Comparison of ENCODE assay signal across 20 cellular contexts in the genomic region with DNA sequence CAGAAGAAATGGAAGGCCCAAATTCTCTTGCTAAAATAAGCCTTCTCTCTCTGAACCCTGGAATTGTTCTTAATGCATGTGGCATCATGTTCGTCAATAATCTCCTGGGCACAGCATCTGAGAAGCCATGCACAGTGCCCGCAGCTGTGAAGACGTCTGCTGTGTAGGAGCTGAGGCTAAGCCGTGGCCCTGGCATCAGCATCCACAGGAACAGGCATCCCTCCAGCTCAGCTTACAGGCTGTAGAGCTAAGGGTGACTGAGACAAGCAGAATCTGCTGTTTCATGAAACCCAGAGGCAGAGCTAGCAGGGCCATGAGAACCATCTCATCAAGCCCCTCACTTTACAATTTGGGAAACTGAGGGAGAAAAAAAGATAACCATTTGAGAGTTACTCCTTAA.
"Had no signal": no experiment of that assay in that cellular context is flagged by ENCODE, and none has a peak within 500 bp of the region (broad histone marks: within the 10 kb centered on the region; RNA-seq: fewer than 3 reads in every experiment).

No MANE protein-coding gene starts in this region.

- H3K36me3 ChIP-seq: esophagus muscularis mucosa, lower lobe of right lung, right lobe of liver, tibial artery had no signal

- H3K27ac ChIP-seq: epithelial cell of prostate, esophagus muscularis mucosa, foreskin keratinocyte, lower lobe of right lung, right lobe of liver, tibial artery had no signal

- H3K4me1 ChIP-seq: esophagus muscularis mucosa, foreskin keratinocyte, lower lobe of right lung, right lobe of liver, tibial artery had no signal

- H3K9me3 ChIP-seq: esophagus muscularis mucosa, lower lobe of right lung, right lobe of liver, tibial artery had no signal

- H3K4me3 ChIP-seq: dorsolateral prefrontal cortex, esophagus muscularis mucosa, lower lobe of right lung, right lobe of liver, smooth muscle cell, tibial artery had no signal

- DNase-seq: effector CD4-positive, alpha-beta T cell; foreskin keratinocyte; hypothalamus; immature natural killer cell; left ventricle myocardium superior; lower lobe of right lung; naive thymus-derived CD8-positive, alpha-beta T cell; nephron progenitor cell; right lobe of liver; stimulated activated CD4-positive, alpha-beta T cell treated with anti-CD3 and anti-CD28 coated beads, Interleukin-12 subunit alpha, Interleukin-12 subunit beta, amount 100 ng/mL, for 4 hours; stimulated activated CD4-positive, alpha-beta T cell treated with anti-CD3 and anti-CD28 coated beads, Interleukin-1b, Interleukin-23, amount 100 ng/mL, for 48 hours; stimulated activated CD4-positive, alpha-beta T cell treated with anti-CD3 and anti-CD28 coated beads, Interleukin-4, amount 100 ng/mL, for 1 hour; stimulated activated CD8-positive, alpha-beta memory T cell treated with anti-CD3 and anti-CD28 coated beads, Interleukin-4, amount 100 ng/mL, for 48 hours; stimulated activated naive CD4-positive, alpha-beta T cell; stimulated activated naive CD8-positive, alpha-beta T cell treated with anti-CD3 and anti-CD28 coated beads, Interleukin-15, amount 100 ng/mL, for 72 hours; tibial artery had no signal

- H3K27me3 ChIP-seq: right lobe of liver had no signal
